ENCODE assay signal across 9 cellular contexts in genomic region chr20:21100590-21101452, GRCh38. TPM values are rescaled to one million over a fixed set of nuclear protein-coding genes. Genes with fewer than 3 reads are reported as not detected.
DNase-seq lines count a peak whose midpoint lies in the region; ATAC-seq, FAIRE-seq and TF ChIP-seq lines count a peak whose summit lies in the region.
"Had no signal": no experiment of that assay in that cellular context is flagged by ENCODE, and none has a peak within 500 bp of the region (broad histone marks: within the 10 kb centered on the region; RNA-seq: fewer than 3 reads in every experiment).

No MANE protein-coding gene starts in this region.

- H4K20me1 ChIP-seq in keratinocyte (ENCODE audit: control insufficient read depth, extremely low read depth, insufficient read depth, low read length) (no peaks in the 10 kb centered on the region), PC-9 (ENCODE audit: insufficient read depth) (no peaks in the 10 kb centered on the region)

- peak overlapping the region; percentile 66 for H3K9ac ChIP-seq in keratinocyte (ENCODE audit: control insufficient read depth, extremely low read depth, insufficient read depth, low read length)

- peak overlapping the region; percentile 83 for H3K4me3 Mint-ChIP-seq in activated T-helper 2 cell treated with anti-CD3 and anti-CD28 coated beads, Interferon-gamma antibody, Interleukin-2, Interleukin-4, amounts not matched to agents 10 μg/mL and 5 μg/mL and 100 μg/mL, durations not matched to agents 14 hours and 24 hours and 36 hours (ENCODE audit: low read depth)
- peak overlapping the region; percentile 86 for H3K4me3 Mint-ChIP-seq in stimulated activated naive CD8-positive, alpha-beta T cell treated with anti-CD3 and anti-CD28 coated beads, Interleukin-15, Interleukin-2, amounts not matched to agents 100 ng/mL and 50 ng/mL, for 24 hours

- BruUV-seq in PC-9 (replicated peaks; lab: Mats Ljungman, UMichigan): no TSS peak

- H3K4me1 ChIP-seq in keratinocyte (ENCODE audit: control insufficient read depth, extremely low read depth, insufficient read depth, low read length) (peaks cover 11% of the 10 kb centered on the region), PC-9 (replicated peaks; ENCODE audit: insufficient read depth) (no peaks in the 10 kb centered on the region)

- CTCF ChIA-PET in PC-9 (lab: Charles Lee): no interaction called here

- peak overlapping the region; percentile 73 for H3K4me3 ChIP-seq in NB4 (ENCODE audit: low read depth, low read length)
- H3K4me3 ChIP-seq in keratinocyte (ENCODE audit: control insufficient read depth in 2 of 3, extremely low read depth in 1 of 3, insufficient read depth in 2 of 3, low read depth in 1 of 3, low read length in 3 of 3): peak overlapping the region; percentile 3 to 71 (median 68)
- H3K4me3 ChIP-seq in PC-9: no peak overlapping the region
- H3K4me3 ChIP-seq in MG63: no peak overlapping the region

- H3K4me1 Mint-ChIP-seq in activated T-helper 2 cell treated with anti-CD3 and anti-CD28 coated beads, Interferon-gamma antibody, Interleukin-2, Interleukin-4, amounts not matched to agents 10 μg/mL and 5 μg/mL and 100 μg/mL, durations not matched to agents 14 hours and 24 hours and 36 hours (ENCODE audit: low read depth): peaks cover 33% of the 10 kb centered on the region
- peaks cover 23% of the 10 kb centered on the region for H3K4me1 Mint-ChIP-seq in stimulated activated naive CD8-positive, alpha-beta T cell treated with anti-CD3 and anti-CD28 coated beads, Interleukin-15, Interleukin-2, amounts not matched to agents 100 ng/mL and 50 ng/mL, for 24 hours (ENCODE audit: low read depth)

- H3K36me3 ChIP-seq in keratinocyte (ENCODE audit: control insufficient read depth in 2 of 2, extremely low read depth in 1 of 2, insufficient read depth in 2 of 2, low read length in 2 of 2) (no peaks in the 10 kb centered on the region), PC-9 (ENCODE audit: low read depth) (no peaks in the 10 kb centered on the region), MG63 (no peaks in the 10 kb centered on the region)

- no peaks in the 10 kb centered on the region for H3K9me1 ChIP-seq in keratinocyte (ENCODE audit: control insufficient read depth, extremely low read depth, insufficient read depth, low read length)

- H3K9me3 ChIP-seq in keratinocyte (ENCODE audit: control insufficient read depth, low read depth, low read length): no peaks in the 10 kb centered on the region
- no peaks in the 10 kb centered on the region for H3K9me3 ChIP-seq in PC-9 (ENCODE audit: insufficient read depth, low read depth)
- H3K9me3 ChIP-seq in MG63: no peaks in the 10 kb centered on the region

- H3K4me2 ChIP-seq in keratinocyte (ENCODE audit: control insufficient read depth, extremely low read depth, insufficient read depth, low read depth, low read length) (peak overlapping the region; percentile 94), PC-9 (no peak overlapping the region)

- TF ChIP-seq CTCF in NB4 (IDR thresholded peaks at IDR 0.05; ENCODE audit: low read depth, low read length) (no peak), keratinocyte (optimal IDR thresholded peaks at IDR 0.05 in 1 of 3, IDR thresholded peaks at IDR 0.05 in 1 of 3, conservative IDR thresholded peaks at IDR 0.05 in 1 of 3; ENCODE audit: extremely low read depth in 1 of 3, insufficient read depth in 2 of 3, low read length in 3 of 3) (no peak), PC-9 (conservative IDR thresholded peaks at IDR 0.05) (no peak)

- dilution Hi-C loops in keratinocyte (cut with MboI; ENCODE audit: extremely low pct_ligation_motif_present, low sequenced_read_pairs): no loop called here

- no peaks in the 10 kb centered on the region for H3K9me2 ChIP-seq in PC-9 (ENCODE audit: insufficient read depth)

- POLR2A ChIA-PET in PC-9 (lab: Charles Lee; ENCODE audit: unreplicated experiment): no interaction called here

- no peak for TF ChIP-seq POLR2A in NB4 (IDR thresholded peaks at IDR 0.05; ENCODE audit: extremely low read depth, insufficient read length)

- H3K36me3 Mint-ChIP-seq in activated T-helper 2 cell treated with anti-CD3 and anti-CD28 coated beads, Interferon-gamma antibody, Interleukin-2, Interleukin-4, amounts not matched to agents 10 μg/mL and 5 μg/mL and 100 μg/mL, durations not matched to agents 14 hours and 24 hours and 36 hours (ENCODE audit: low read depth): no peaks in the 10 kb centered on the region
- no peaks in the 10 kb centered on the region for H3K36me3 Mint-ChIP-seq in stimulated activated naive CD8-positive, alpha-beta T cell treated with anti-CD3 and anti-CD28 coated beads, Interleukin-15, Interleukin-2, amounts not matched to agents 100 ng/mL and 50 ng/mL, for 24 hours (ENCODE audit: low read depth)

- H3K9me3 Mint-ChIP-seq in activated T-helper 2 cell treated with anti-CD3 and anti-CD28 coated beads, Interferon-gamma antibody, Interleukin-2, Interleukin-4, amounts not matched to agents 10 μg/mL and 5 μg/mL and 100 μg/mL, durations not matched to agents 14 hours and 24 hours and 36 hours: no peaks in the 10 kb centered on the region
- no peaks in the 10 kb centered on the region for H3K9me3 Mint-ChIP-seq in stimulated activated naive CD8-positive, alpha-beta T cell treated with anti-CD3 and anti-CD28 coated beads, Interleukin-15, Interleukin-2, amounts not matched to agents 100 ng/mL and 50 ng/mL, for 24 hours

- intact Hi-C loops in activated T-helper 2 cell treated with anti-CD3 and anti-CD28 coated beads, Interferon-gamma antibody, Interleukin-2, Interleukin-4, amounts not matched to agents 10 μg/mL and 5 μg/mL and 100 μg/mL, durations not matched to agents 14 hours and 24 hours and 36 hours (cut with micrococcal nuclease): loop anchor here (1.0 to 5.0 kb wide), 3 partner anchors 404 to 1481 kb away; partner anchors contain the start of genes FOXA2 and INSM1
- intact Hi-C loops in PC-9 (cut with micrococcal nuclease; ENCODE audit: unreplicated experiment): no loop called here

- H3K27me3 ChIP-seq in keratinocyte (ENCODE audit: control insufficient read depth, extremely low read depth, insufficient read depth, low read length) (peaks cover 84% of the 10 kb centered on the region), PC-9 (ENCODE audit: insufficient read depth, low read depth) (peaks cover 59% of the 10 kb centered on the region), MG63 (peaks cover 16% of the 10 kb centered on the region)

- FAIRE-seq in keratinocyte (lab: Jason Lieb, UNC): no peak

- peak; percentile 86 for DNase-seq in ELF-1 (ENCODE audit: low read depth, low spot score)
- peak; percentile 86 for DNase-seq in NB4 (ENCODE audit: low read depth)
- DNase-seq in activated T-helper 2 cell treated with anti-CD3 and anti-CD28 coated beads, Interferon-gamma antibody, Interleukin-2, Interleukin-4, amounts not matched to agents 10 μg/mL and 5 μg/mL and 100 μg/mL, durations not matched to agents 14 hours and 24 hours and 36 hours (ENCODE audit: low spot score): no peak
- no peak for DNase-seq in keratinocyte (ENCODE audit: low read depth, low spot score)
- no peak for DNase-seq in PC-9
- no peak for DNase-seq in MG63

- peak overlapping the region; percentile 59 for H2AFZ ChIP-seq in keratinocyte (ENCODE audit: control insufficient read depth, low read length)
- H2AFZ ChIP-seq in PC-9: no peak overlapping the region

- H3K27ac ChIP-seq in keratinocyte (ENCODE audit: control insufficient read depth, insufficient read depth, low read length): no peak overlapping the region
- no peak overlapping the region for H3K27ac ChIP-seq in PC-9

- ATAC-seq in GM18502 (IDR thresholded peaks at IDR 0.05; ENCODE audit: poor library complexity, unreplicated experiment): no peak

- H3K27ac Mint-ChIP-seq in activated T-helper 2 cell treated with anti-CD3 and anti-CD28 coated beads, Interferon-gamma antibody, Interleukin-2, Interleukin-4, amounts not matched to agents 10 μg/mL and 5 μg/mL and 100 μg/mL, durations not matched to agents 14 hours and 24 hours and 36 hours: peak overlapping the region; percentile 75
- H3K27ac Mint-ChIP-seq in stimulated activated naive CD8-positive, alpha-beta T cell treated with anti-CD3 and anti-CD28 coated beads, Interleukin-15, Interleukin-2, amounts not matched to agents 100 ng/mL and 50 ng/mL, for 24 hours: peak overlapping the region; percentile 76

- no peaks in the 10 kb centered on the region for H3F3A ChIP-seq in PC-9 (ENCODE audit: insufficient read depth, low read depth)

- H3K27me3 Mint-ChIP-seq in activated T-helper 2 cell treated with anti-CD3 and anti-CD28 coated beads, Interferon-gamma antibody, Interleukin-2, Interleukin-4, amounts not matched to agents 10 μg/mL and 5 μg/mL and 100 μg/mL, durations not matched to agents 14 hours and 24 hours and 36 hours (ENCODE audit: low read depth): peaks cover 76% of the 10 kb centered on the region
- peaks cover 82% of the 10 kb centered on the region for H3K27me3 Mint-ChIP-seq in stimulated activated naive CD8-positive, alpha-beta T cell treated with anti-CD3 and anti-CD28 coated beads, Interleukin-15, Interleukin-2, amounts not matched to agents 100 ng/mL and 50 ng/mL, for 24 hours

- no peaks in the 10 kb centered on the region for H3K79me2 ChIP-seq in keratinocyte (ENCODE audit: control insufficient read depth, insufficient read depth, low read length)
- no peaks in the 10 kb centered on the region for H3K79me2 ChIP-seq in PC-9 (ENCODE audit: low read depth)

RNA-seq across cellular contexts. Expression of gene LINC00237, which starts 5.3 kb away (rescaled TPM):
- total RNA-seq in activated T-helper 2 cell treated with anti-CD3 and anti-CD28 coated beads, Interferon-gamma antibody, Interleukin-2, Interleukin-4, amounts not matched to agents 10 μg/mL and 5 μg/mL and 100 μg/mL, durations not matched to agents 14 hours and 24 hours and 36 hours: not detected in 2 replicates
- not detected in 3 replicates for polyA plus RNA-seq in keratinocyte
- not detected for polyA plus RNA-seq in keratinocyte (2011; ENCODE audit: low read depth)
- polyA plus RNA-seq in keratinocyte (2011; cell fraction: cytosol; rRNA removed): not detected in 2 replicates
- polyA plus RNA-seq in keratinocyte (2011; cell fraction: nucleus; rRNA removed): not detected in 2 replicates
- not detected in 2 replicates for polyA plus RNA-seq in keratinocyte (2012; ENCODE audit: low replicate concordance)
- not detected in 3 replicates for polyA minus RNA-seq in keratinocyte
- polyA minus RNA-seq in keratinocyte (2011; cell fraction: cytosol; rRNA and poly(A)+ RNA removed): not detected
- not detected in 2 replicates for polyA minus RNA-seq in keratinocyte (2011; cell fraction: nucleus; rRNA and poly(A)+ RNA removed)
- total RNA-seq in PC-9 (2021): not detected in 2 replicates
- total RNA-seq in MG63 (2014; rRNA removed; shearing (Covaris generic); ENCODE audit: low replicate concordance): not detected in 2 replicates
- total RNA-seq: HT1080 had no signal

RNA-seq across cellular contexts. Expression of gene KIZ, which starts 25.1 kb away (rescaled TPM):
- 8.9 and 10.5 TPM in 2 replicates for total RNA-seq in activated T-helper 2 cell treated with anti-CD3 and anti-CD28 coated beads, Interferon-gamma antibody, Interleukin-2, Interleukin-4, amounts not matched to agents 10 μg/mL and 5 μg/mL and 100 μg/mL, durations not matched to agents 14 hours and 24 hours and 36 hours
- 10.9 to 21.3 TPM (median 12.1 TPM) in 3 replicates for polyA plus RNA-seq in keratinocyte
- 25.8 TPM for polyA plus RNA-seq in keratinocyte (2011; ENCODE audit: low read depth)
- 11.7 and 19.0 TPM in 2 replicates for polyA plus RNA-seq in keratinocyte (2011; cell fraction: cytosol; rRNA removed)
- 15.1 and 16.0 TPM in 2 replicates for polyA plus RNA-seq in keratinocyte (2011; cell fraction: nucleus; rRNA removed)
- polyA plus RNA-seq in keratinocyte (2012; ENCODE audit: low replicate concordance): 8.5 and 14.5 TPM in 2 replicates
- polyA minus RNA-seq in keratinocyte: 1.1 to 6.2 TPM (median 4.2 TPM) in 3 replicates
- 8.8 TPM for polyA minus RNA-seq in keratinocyte (2011; cell fraction: cytosol; rRNA and poly(A)+ RNA removed)
- polyA minus RNA-seq in keratinocyte (2011; cell fraction: nucleus; rRNA and poly(A)+ RNA removed): 4.0 and 6.7 TPM in 2 replicates
- total RNA-seq in PC-9 (2021): 17.2 and 21.5 TPM in 2 replicates
- total RNA-seq in MG63 (2014; rRNA removed; shearing (Covaris generic); ENCODE audit: low replicate concordance): 4.8 and 11.2 TPM in 2 replicates

Comparison
In these comparisons a context has a peak if more than half of its experiments do, and no peak if none do; other contexts are left out.
1. DNase-seq: peak in ELF-1 (single experiment) and NB4 (single experiment); none in activated T-helper 2 cell treated with anti-CD3 and anti-CD28 coated beads, Interferon-gamma antibody, Interleukin-2, Interleukin-4, amounts not matched to agents 10 μg/mL and 5 μg/mL and 100 μg/mL, durations not matched to agents 14 hours and 24 hours and 36 hours (single experiment), keratinocyte (single experiment), PC-9 (0 of 2) and MG63 (single experiment).
2. H3K4me3 ChIP-seq: peak in NB4 (single experiment) and keratinocyte (3 of 3); none in PC-9 (single experiment) and MG63 (single experiment).